In genomic region chr10:35352097-35352496, GRCh38 we compare ENCODE assay signal across 1 cellular context.
TF ChIP-seq lines count a peak whose summit lies in the region.

No MANE protein-coding gene starts in this region.

TF ChIP-seq in HepG2, 621 proteins besides CTCF, POLR2A, EP300 and RAD21 (continued from another document):
- TF ChIP-seq HIC2 (CRISPR knock-in tag; IDR thresholded peaks at IDR 0.05; ENCODE audit: low read depth), result no peak
- TF ChIP-seq ISL2 (CRISPR knock-in tag; IDR thresholded peaks at IDR 0.05), result no peak
- TF ChIP-seq TOPORS (CRISPR knock-in tag; IDR thresholded peaks at IDR 0.05), result no peak
- no peak for TF ChIP-seq ATF7-NPFF (CRISPR knock-in tag; IDR thresholded peaks at IDR 0.05; ENCODE audit: low read depth)
- no peak for TF ChIP-seq HMG20B (CRISPR knock-in tag; conservative IDR thresholded peaks at IDR 0.05)
- no peak for TF ChIP-seq ZBTB4 (CRISPR knock-in tag; IDR thresholded peaks at IDR 0.05; ENCODE audit: borderline replicate concordance)
- no peak for TF ChIP-seq MTA3 (CRISPR knock-in tag; IDR thresholded peaks at IDR 0.05)
- TF ChIP-seq NFIB (CRISPR knock-in tag; IDR thresholded peaks at IDR 0.05; ENCODE audit: borderline replicate concordance), result no peak
- no peak for TF ChIP-seq ZNF512 (CRISPR knock-in tag; IDR thresholded peaks at IDR 0.05)
- no peak for TF ChIP-seq SIN3A (IDR thresholded peaks at IDR 0.05; ENCODE audit: borderline replicate concordance, low read depth, low read length)
- TF ChIP-seq TP53 (CRISPR knock-in tag; conservative IDR thresholded peaks at IDR 0.05), result no peak
- no peak for TF ChIP-seq NFE2L2 (IDR thresholded peaks at IDR 0.05; ENCODE audit: low read length)
TF ChIP-seq in HepG2: peak in this region for 0.
